Comparison of ENCODE assay signal across 8 cellular contexts in genomic region chr2:55120634-55121359, GRCh38.
DNase-seq lines count a peak whose midpoint lies in the region; ATAC-seq and TF ChIP-seq lines count a peak whose summit lies in the region.

No MANE protein-coding gene starts in this region.

- H3K4me1 Mint-ChIP-seq in GM23338 (peaks cover 28% of the 10 kb centered on the region), T-helper 17 cell (peaks cover 14% of the 10 kb centered on the region)

- H3K9me3 ChIP-seq in gastrocnemius medialis (no peaks in the 10 kb centered on the region), T-helper 17 cell (ENCODE audit: control insufficient read depth, low read length, poor library complexity, severe bottlenecking) (no peaks in the 10 kb centered on the region)

- TF ChIP-seq CTCF in GM23338 (conservative IDR thresholded peaks at IDR 0.05; ENCODE audit: low read depth in 2 of 2) (no peak), gastrocnemius medialis (IDR thresholded peaks at IDR 0.05 in 4 of 5, conservative IDR thresholded peaks at IDR 0.05 in 1 of 5) (no peak)

- no peaks in the 10 kb centered on the region; the same call in 2 of the 3 replicates for H3K9me3 Mint-ChIP-seq in GM23338

- no peak for TF ChIP-seq POLR2A in gastrocnemius medialis (IDR thresholded peaks at IDR 0.05)

- no peaks in the 10 kb centered on the region for H3K27me3 ChIP-seq in GM23338 (ENCODE audit: insufficient read depth)
- no peaks in the 10 kb centered on the region for H3K27me3 ChIP-seq in gastrocnemius medialis

- H2AFZ ChIP-seq in GM23338 = peak overlapping the region; percentile 63

- H3K27me3 Mint-ChIP-seq in GM23338 (ENCODE audit: insufficient read depth, low read depth, poor library complexity) = peaks cover 2% of the 10 kb centered on the region
- peaks cover 5% of the 10 kb centered on the region for H3K27me3 Mint-ChIP-seq in T-helper 17 cell

- no peak for ATAC-seq in GM23338
- ATAC-seq in Right ventricle myocardium superior (ENCODE audit: poor library complexity) = peak; percentile 87
- ATAC-seq in gastrocnemius medialis = peak in 1 of 2 donors; percentile 89
- no peak for ATAC-seq in HG03378 (IDR thresholded peaks at IDR 0.05; ENCODE audit: unreplicated experiment)
- no peak for ATAC-seq in GM18870 (IDR thresholded peaks at IDR 0.05; ENCODE audit: unreplicated experiment)
- no peak for ATAC-seq in T-helper 17 cell

- H3K27ac ChIP-seq in GM23338 (ENCODE audit: low read depth) (no peak overlapping the region), gastrocnemius medialis (peak overlapping the region; percentile 22 to 68 (median 55))

- H3K4me1 ChIP-seq in GM23338 (ENCODE audit: insufficient read depth) (peaks cover 12% of the 10 kb centered on the region), gastrocnemius medialis (peaks cover 15 to 17% of the 10 kb centered on the region in 2 donors)

- H3K36me3 Mint-ChIP-seq in GM23338 (ENCODE audit: low read depth) = no peaks in the 10 kb centered on the region
- H3K36me3 Mint-ChIP-seq in T-helper 17 cell (ENCODE audit: low read depth) = no peaks in the 10 kb centered on the region

- H3K27ac Mint-ChIP-seq in GM23338 = peak overlapping the region; percentile 15; the same call in 1 of the 2 replicates
- H3K27ac Mint-ChIP-seq in T-helper 17 cell = no peak overlapping the region

- intact Hi-C loops in Right ventricle myocardium superior (cut with DNase I) = no loop called here
- intact Hi-C loops in gastrocnemius medialis (cut with DNase I; ENCODE audit: low total_unique reads) = loop anchor here (10.0 kb wide), 1 partner anchor 1236 kb away; no protein-coding TSS in a partner anchor

- no peaks in the 10 kb centered on the region for H4K20me1 ChIP-seq in GM23338 (replicated peaks; ENCODE audit: insufficient read depth)

- H3K79me2 ChIP-seq in GM23338 (replicated peaks; ENCODE audit: insufficient read depth) = no peaks in the 10 kb centered on the region

- no peaks in the 10 kb centered on the region for H3K36me3 ChIP-seq in GM23338 (ENCODE audit: insufficient read depth)
- H3K36me3 ChIP-seq in gastrocnemius medialis = no peaks in the 10 kb centered on the region

- H3K4me3 ChIP-seq in GM23338 (no peak overlapping the region), gastrocnemius medialis (peak overlapping the region in 1 of 4 donors; percentile 9)

- no peak overlapping the region for H3K4me2 ChIP-seq in GM23338

- H3K4me3 Mint-ChIP-seq in GM23338 (no peak overlapping the region), T-helper 17 cell (no peak overlapping the region)

- no peaks in the 10 kb centered on the region for H3F3A ChIP-seq in GM23338 (replicated peaks; ENCODE audit: low read depth)

- DNase-seq in GM23338 (ENCODE audit: low spot score) = no peak
- DNase-seq in SK-N-DZ (ENCODE audit: low spot score) = peak; percentile 53
- peak; percentile 73 for DNase-seq in Right ventricle myocardium superior
- peak in 1 of 2 donors; percentile 51 for DNase-seq in gastrocnemius medialis
- DNase-seq in inferior parietal cortex (ENCODE audit: extremely low spot score) = no peak
- no peak for DNase-seq in T-helper 17 cell

- in situ Hi-C loops in gastrocnemius medialis (cut with MboI; ENCODE audit: low sequenced_read_pairs in 4 of 4) = no loop called here

- H3K9me2 ChIP-seq in GM23338 (ENCODE audit: insufficient read depth) = no peaks in the 10 kb centered on the region

TF ChIP-seq in GM23338, 12 proteins besides CTCF, POLR2A, EP300 and RAD21:
- no peak for TF ChIP-seq POLR2AphosphoS5 (IDR thresholded peaks at IDR 0.05; ENCODE audit: low read depth)
- no peak for TF ChIP-seq CREB1 (CRISPR knock-in tag; IDR thresholded peaks at IDR 0.05; ENCODE audit: low read depth)
- no peak for TF ChIP-seq REST (IDR thresholded peaks at IDR 0.05; ENCODE audit: unreplicated experiment)
- TF ChIP-seq ZNF462 (CRISPR knock-in tag; IDR thresholded peaks at IDR 0.05) = no peak

Comparison
In these comparisons a context has a peak if more than half of its experiments do, and no peak if none do; other contexts are left out.
1. DNase-seq: peak in SK-N-DZ (single experiment) and Right ventricle myocardium superior (single experiment); none in GM23338 (single experiment), inferior parietal cortex (single experiment) and T-helper 17 cell (0 of 3).